8 cellular contexts compared by ENCODE assay signal in genomic region chr5:176235155-176235554, GRCh38. TPM values are rescaled to one million over a fixed set of nuclear protein-coding genes. Genes with fewer than 3 reads are reported as not detected.
DNase-seq lines count a peak whose midpoint lies in the region; ATAC-seq and TF ChIP-seq lines count a peak whose summit lies in the region.
"Not testable (repeated sequence)": the region's sequence is repeated elsewhere in the genome, so short reads cannot be mapped to it uniquely, and the experiment has no call there.

No MANE protein-coding gene starts in this region.

- not testable (repeated sequence) for H3K27me3 ChIP-seq in OCI-LY1 (ENCODE audit: insufficient read depth, low read length); dorsolateral prefrontal cortex; spleen (replicated peaks in 1 of 7)

- not testable (repeated sequence) for H4K20me1 ChIP-seq in OCI-LY1 (ENCODE audit: insufficient read depth, low read length)

- H3K27ac ChIP-seq in OCI-LY1 (ENCODE audit: low read depth, low read length, poor library complexity, severe bottlenecking); dorsolateral prefrontal cortex; spleen: not testable (repeated sequence)

- H3K4me3 ChIP-seq in OCI-LY1 (ENCODE audit: low read depth, low read length, poor library complexity, severe bottlenecking); dorsolateral prefrontal cortex; spleen: not testable (repeated sequence)

- H2AFZ ChIP-seq in OCI-LY1 (ENCODE audit: low read length) = not testable (repeated sequence)

- H3F3A ChIP-seq in OCI-LY1 (ENCODE audit: insufficient read depth, low read length) = not testable (repeated sequence)

- DNase-seq in Calu3 (peak; percentile 42), LHCN-M2 (ENCODE audit: low read depth) (peak; percentile 55), left kidney (ENCODE audit: low read depth, low spot score) (peak; percentile 82)
- peak; percentile 23 for DNase-seq in activated CD4-positive, alpha-beta memory T cell treated with anti-CD3 and anti-CD28 coated beads, Interleukin-2, amount 10 ng/mL, durations not matched to agents 7 days and 5 days
- not testable (repeated sequence) for DNase-seq in dorsolateral prefrontal cortex, spleen

- H3K4me3 Mint-ChIP-seq in Calu3 (ENCODE audit: low read depth, unreplicated experiment); activated CD4-positive, alpha-beta memory T cell treated with anti-CD3 and anti-CD28 coated beads, Interleukin-2, amount 10 ng/mL, durations not matched to agents 7 days and 5 days: not testable (repeated sequence)

- not testable (repeated sequence) for H3K9me3 ChIP-seq in OCI-LY1 (ENCODE audit: low read length); spleen

- not testable (repeated sequence) for H3K9me3 Mint-ChIP-seq in Calu3 (ENCODE audit: low read depth, unreplicated experiment); activated CD4-positive, alpha-beta memory T cell treated with anti-CD3 and anti-CD28 coated beads, Interleukin-2, amount 10 ng/mL, durations not matched to agents 7 days and 5 days

- H3K27ac Mint-ChIP-seq in Calu3 (ENCODE audit: unreplicated experiment); activated CD4-positive, alpha-beta memory T cell treated with anti-CD3 and anti-CD28 coated beads, Interleukin-2, amount 10 ng/mL, durations not matched to agents 7 days and 5 days: not testable (repeated sequence)

- H3K4me2 ChIP-seq in OCI-LY1 (ENCODE audit: low read length) = not testable (repeated sequence)

- not testable (repeated sequence) for H3K9me2 ChIP-seq in OCI-LY1 (ENCODE audit: low read depth, low read length)

- not testable (repeated sequence) for H3K4me1 ChIP-seq in OCI-LY1 (ENCODE audit: insufficient read depth, low read length, severe bottlenecking); spleen

- TF ChIP-seq CTCF in Calu3 (IDR thresholded peaks at IDR 0.05; ENCODE audit: unreplicated experiment) (peak; percentile 34), OCI-LY1 (IDR thresholded peaks at IDR 0.05; ENCODE audit: low read length) (peak; percentile 41), dorsolateral prefrontal cortex (IDR thresholded peaks at IDR 0.05 in 54 of 56, conservative IDR thresholded peaks at IDR 0.05 in 2 of 56; ENCODE audit: low read depth in 1 of 56, partially characterized antibody in 56 of 56) (peak in 31 of 56 donors; percentile 10 to 42 (median 20)), spleen (IDR thresholded peaks at IDR 0.05 in 8 of 11, conservative IDR thresholded peaks at IDR 0.05 in 3 of 11) (peak in 10 of 11 experiments; percentile 18 to 61 (median 44))

- not testable (repeated sequence) for H3K36me3 ChIP-seq in OCI-LY1 (ENCODE audit: insufficient read depth, low read length); spleen

- TF ChIP-seq POLR2A in spleen (IDR thresholded peaks at IDR 0.05) = not testable (repeated sequence)

- BruUV-seq in Calu3 (replicated peaks; lab: Mats Ljungman, UMichigan) = not testable (repeated sequence)

- not testable (repeated sequence) for H3K79me2 ChIP-seq in OCI-LY1 (ENCODE audit: insufficient read depth, low read length)

- not testable (repeated sequence) for H3K36me3 Mint-ChIP-seq in Calu3 (ENCODE audit: insufficient read depth, unreplicated experiment); activated CD4-positive, alpha-beta memory T cell treated with anti-CD3 and anti-CD28 coated beads, Interleukin-2, amount 10 ng/mL, durations not matched to agents 7 days and 5 days (ENCODE audit: low read depth)

- WGBS in spleen, 5 donors = 0% methylated on average over 1 of the region's 1 CpG

- peak; percentile 43 for ATAC-seq in GM21367 (IDR thresholded peaks at IDR 0.05; ENCODE audit: unreplicated experiment)

- not testable (repeated sequence) for H3K9ac ChIP-seq in OCI-LY1 (ENCODE audit: low read length)

- CTCF ChIA-PET in Calu3 (lab: Charles Lee) = not testable (repeated sequence)
- CTCF ChIA-PET in activated CD4-positive, alpha-beta memory T cell treated with anti-CD3 and anti-CD28 coated beads, Interleukin-2, amount 10 ng/mL, durations not matched to agents 7 days and 5 days (lab: Charles Lee) = interaction anchor here (0.6 kb wide), 1 partner anchor 153 kb away, joined by 3 read pairs; the partner anchor contains the start of genes HIGD2A and NOP16

- POLR2A ChIA-PET in activated CD4-positive, alpha-beta memory T cell treated with anti-CD3 and anti-CD28 coated beads, Interleukin-2, amount 10 ng/mL, durations not matched to agents 7 days and 5 days (lab: Charles Lee) = not testable (repeated sequence)

- H3K27me3 Mint-ChIP-seq in Calu3 (ENCODE audit: unreplicated experiment); activated CD4-positive, alpha-beta memory T cell treated with anti-CD3 and anti-CD28 coated beads, Interleukin-2, amount 10 ng/mL, durations not matched to agents 7 days and 5 days: not testable (repeated sequence)

- intact Hi-C loops in Calu3 (cut with micrococcal nuclease; ENCODE audit: unreplicated experiment); dorsolateral prefrontal cortex (cut with DNase I); spleen (cut with DNase I; ENCODE audit: low total_unique reads): not testable (repeated sequence)

- not testable (repeated sequence) for H3K4me1 Mint-ChIP-seq in Calu3 (ENCODE audit: low read depth, unreplicated experiment)
- peaks cover 11% of the 10 kb centered on the region for H3K4me1 Mint-ChIP-seq in activated CD4-positive, alpha-beta memory T cell treated with anti-CD3 and anti-CD28 coated beads, Interleukin-2, amount 10 ng/mL, durations not matched to agents 7 days and 5 days

RNA-seq across cellular contexts. Expression of gene SIMC1, which starts 3.1 kb away (rescaled TPM):
- total RNA-seq in Calu3 (2022) = 24.9 and 31.8 TPM in 2 replicates
- total RNA-seq in LHCN-M2 (2014; rRNA removed) = 15.2 and 15.9 TPM in 2 replicates
- polyA plus RNA-seq in LHCN-M2 (2012) = 8.4 TPM
- 10 to 100 TPM; 26.1 to 29.2 TPM for total RNA-seq in activated CD4-positive, alpha-beta memory T cell treated with anti-CD3 and anti-CD28 coated beads, Interleukin-2, amount 10 ng/mL, durations not matched to agents 7 days and 5 days
- total RNA-seq in dorsolateral prefrontal cortex = 10 to 100 TPM; 11.7 to 37.9 (median 27.0) TPM
- 10 to 100 TPM; 19.4 to 33.8 (median 27.9) TPM for total RNA-seq in spleen
- polyA plus RNA-seq in spleen = 1 to 10 TPM; 5.2 to 6.6 (median 5.3) TPM
